25 cellular contexts compared by ENCODE assay signal in the genomic region with DNA sequence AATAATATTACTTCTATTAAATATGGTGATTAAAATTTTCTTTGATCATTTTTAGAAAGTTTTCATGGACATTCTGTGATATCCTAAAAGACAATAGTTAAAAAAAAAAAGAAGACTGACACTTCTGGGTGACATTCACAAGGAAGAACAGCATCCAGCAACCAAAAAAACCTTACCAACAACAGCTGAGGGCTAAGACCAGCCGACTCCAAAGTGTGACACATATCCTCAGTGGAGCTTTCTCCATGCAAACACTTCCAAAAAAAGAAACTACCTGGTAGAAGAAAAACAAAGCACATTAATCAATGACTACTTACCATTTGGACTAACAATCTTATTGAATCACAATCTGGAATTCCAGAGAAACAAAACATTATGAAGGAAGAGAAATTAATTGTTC.
"Had no signal": no experiment of that assay in that cellular context is flagged by ENCODE, and none has a peak within 500 bp of the region (broad histone marks: within the 10 kb centered on the region; RNA-seq: fewer than 3 reads in every experiment).

No MANE protein-coding gene starts in this region.

- H3K9ac ChIP-seq: neural progenitor cell had no signal

- H3K27ac ChIP-seq: cardiac muscle cell, dorsolateral prefrontal cortex, heart right ventricle, neural progenitor cell, prostate gland, right atrium auricular region, tibial artery had no signal

- H2AFZ ChIP-seq: neural progenitor cell had no signal

- H3K36me3 ChIP-seq: prostate gland had no signal

- H3K4me2 ChIP-seq: neural progenitor cell had no signal

- H3K9me3 ChIP-seq: mucosa of descending colon, prostate gland, right atrium auricular region, tibial artery had no signal

- H3K27me3 ChIP-seq: cardiac muscle cell, dorsolateral prefrontal cortex, heart right ventricle, neural progenitor cell, right atrium auricular region, tibial artery had no signal

- H3K4me3 ChIP-seq: cardiac muscle cell, dorsolateral prefrontal cortex, heart right ventricle, mucosa of descending colon, neural progenitor cell, prostate gland, right atrium auricular region, tibial artery had no signal

- DNase-seq: activated B cell treated with CpG ODN at 0.5 μM for 24 hours; activated CD4-positive, alpha-beta T cell treated with anti-CD3 and anti-CD28 coated beads for 36 hours; activated CD4-positive, alpha-beta T cell treated with anti-CD3 and anti-CD28 coated beads, Interleukin-2, amount 50 U/mL, for 4 hours; activated effector memory CD4-positive, alpha-beta T cell treated with Interleukin-2 at 50 U/mL for 16 hours; activated naive CD4-positive, alpha-beta T cell treated with anti-CD3 and anti-CD28 coated beads for 36 hours; activated naive CD8-positive, alpha-beta T cell treated with anti-CD3 and anti-CD28 coated beads, Interleukin-2, amount 10 ng/mL, durations not matched to agents 7 days and 5 days; activated T-cell treated with anti-CD3 and anti-CD28 coated beads, Interleukin-2, amount 50 U/mL, for 48 hours; amygdala; dorsolateral prefrontal cortex; foreskin fibroblast; heart right ventricle; islet precursor cell; left colon; mucosa of descending colon; naive thymus-derived CD4-positive, alpha-beta T cell; stimulated activated CD4-positive, alpha-beta T cell treated with anti-CD3 and anti-CD28 coated beads, Interleukin-12 subunit alpha, Interleukin-12 subunit beta, amount 100 ng/mL, for 4 hours; stimulated activated CD4-positive, alpha-beta T cell treated with anti-CD3 and anti-CD28 coated beads, Interleukin-4, amount 100 ng/mL, for 4 hours; stimulated activated naive CD8-positive, alpha-beta T cell treated with anti-CD3 and anti-CD28 coated beads, Interleukin-15, amount 100 ng/mL, for 72 hours; SW 1271; T-helper 17 cell; tibial artery had no signal

- H3K4me1 ChIP-seq: heart right ventricle, neural progenitor cell, prostate gland, right atrium auricular region, tibial artery had no signal
